ENCODE assay signal across 1 cellular context in the genomic region with DNA sequence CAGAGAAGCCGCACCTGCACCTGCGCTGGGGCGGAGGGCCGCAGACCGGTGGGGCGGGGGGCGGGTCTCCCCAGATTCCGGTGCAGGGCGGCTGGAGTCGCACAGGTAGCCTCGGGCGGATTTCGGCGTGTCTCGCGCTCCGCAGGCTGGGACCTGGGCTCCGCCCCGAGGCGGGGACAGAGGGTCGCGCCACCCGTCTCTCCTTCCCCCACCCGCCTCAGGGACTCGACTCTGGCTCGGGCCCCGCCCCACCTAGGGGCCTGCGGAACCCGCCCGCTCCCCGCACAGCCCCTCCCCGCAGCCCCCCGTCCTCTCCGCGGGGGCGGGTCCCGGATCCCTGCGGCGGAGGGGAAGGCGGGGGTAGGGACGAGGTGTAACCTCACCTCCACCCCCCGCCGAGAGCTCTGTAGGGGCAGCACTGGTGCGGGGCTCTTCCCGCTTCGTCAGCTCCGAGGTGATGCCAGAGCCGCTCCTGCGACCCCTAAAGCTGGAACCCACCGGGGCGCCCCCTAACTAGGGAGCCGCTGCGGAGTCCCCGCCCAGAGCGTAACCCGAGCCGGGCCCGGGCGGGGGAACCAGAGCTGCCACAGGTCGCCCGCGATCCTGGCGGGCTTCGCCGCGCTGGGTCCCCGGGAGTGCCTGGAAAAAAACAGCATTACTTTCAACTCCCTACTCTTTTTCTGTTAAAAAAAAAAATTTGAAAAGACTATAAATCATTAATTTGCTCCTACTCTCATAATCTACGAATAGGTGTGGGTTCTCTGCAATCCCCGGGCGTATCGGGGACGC.
TF ChIP-seq lines count a peak whose summit lies in the region.

A gene with protein sequence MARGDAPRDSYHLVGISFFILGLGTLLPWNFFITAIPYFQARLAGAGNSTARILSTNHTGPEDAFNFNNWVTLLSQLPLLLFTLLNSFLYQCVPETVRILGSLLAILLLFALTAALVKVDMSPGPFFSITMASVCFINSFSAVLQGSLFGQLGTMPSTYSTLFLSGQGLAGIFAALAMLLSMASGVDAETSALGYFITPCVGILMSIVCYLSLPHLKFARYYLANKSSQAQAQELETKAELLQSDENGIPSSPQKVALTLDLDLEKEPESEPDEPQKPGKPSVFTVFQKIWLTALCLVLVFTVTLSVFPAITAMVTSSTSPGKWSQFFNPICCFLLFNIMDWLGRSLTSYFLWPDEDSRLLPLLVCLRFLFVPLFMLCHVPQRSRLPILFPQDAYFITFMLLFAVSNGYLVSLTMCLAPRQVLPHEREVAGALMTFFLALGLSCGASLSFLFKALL (minus strand): TSS at position 134 of the 789 bp plus-strand sequence. CDS start 169 bp downstream, outside the sequence.

TF ChIP-seq in HEK293, 187 proteins besides CTCF, POLR2A, EP300 and RAD21 (continued from another document and continues in another):
- TF ChIP-seq, protein P1, sequence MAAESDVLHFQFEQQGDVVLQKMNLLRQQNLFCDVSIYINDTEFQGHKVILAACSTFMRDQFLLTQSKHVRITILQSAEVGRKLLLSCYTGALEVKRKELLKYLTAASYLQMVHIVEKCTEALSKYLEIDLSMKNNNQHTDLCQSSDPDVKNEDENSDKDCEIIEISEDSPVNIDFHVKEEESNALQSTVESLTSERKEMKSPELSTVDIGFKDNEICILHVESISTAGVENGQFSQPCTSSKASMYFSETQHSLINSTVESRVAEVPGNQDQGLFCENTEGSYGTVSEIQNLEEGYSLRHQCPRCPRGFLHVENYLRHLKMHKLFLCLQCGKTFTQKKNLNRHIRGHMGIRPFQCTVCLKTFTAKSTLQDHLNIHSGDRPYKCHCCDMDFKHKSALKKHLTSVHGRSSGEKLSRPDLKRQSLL (tag by site-specific recombination; IDR thresholded peaks at IDR 0.05) = no peak
- TF ChIP-seq ZNF629 (tag by site-specific recombination; IDR thresholded peaks at IDR 0.05) (no peak; the same call in 1 of the 2 replicates), ZBTB20 (tag by site-specific recombination; IDR thresholded peaks at IDR 0.05) (no peak), ZNF76 (tag by site-specific recombination; IDR thresholded peaks at IDR 0.05; ENCODE audit: borderline replicate concordance, low read depth) (0 out of 2 replicates have a peak, but pooled peaks have one; percentile 54), ZNF391 (tag by site-specific recombination; IDR thresholded peaks at IDR 0.05; ENCODE audit: borderline replicate concordance, low read depth) (no peak), ZNF112 (tag by site-specific recombination; IDR thresholded peaks at IDR 0.05) (no peak), ZNF701 (tag by site-specific recombination; IDR thresholded peaks at IDR 0.05) (no peak), ZNF529 (tag by site-specific recombination; IDR thresholded peaks at IDR 0.05; ENCODE audit: insufficient replicate concordance) (no peak), ZNF433 (tag by site-specific recombination; IDR thresholded peaks at IDR 0.05; ENCODE audit: low read depth) (no peak), ZBTB1 (tag by site-specific recombination; IDR thresholded peaks at IDR 0.05) (peak; percentile 88), PRDM1 (tag by site-specific recombination; IDR thresholded peaks at IDR 0.05) (no peak), ZXDB (tag by site-specific recombination; IDR thresholded peaks at IDR 0.05) (peak; percentile 31; the same call in 1 of the 2 replicates), ZNF561 (tag by site-specific recombination; IDR thresholded peaks at IDR 0.05; ENCODE audit: borderline replicate concordance) (peak; percentile 12; the same call in 1 of the 2 replicates), MEIS1 (CRISPR knock-in tag; IDR thresholded peaks at IDR 0.05; ENCODE audit: borderline replicate concordance) (no peak), ZNF426 (tag by site-specific recombination; IDR thresholded peaks at IDR 0.05) (no peak), ZNF48 (tag by site-specific recombination; IDR thresholded peaks at IDR 0.05) (no peak), ZNF169 (tag by site-specific recombination; IDR thresholded peaks at IDR 0.05) (no peak), TRIM28 (IDR thresholded peaks at IDR 0.05; ENCODE audit: borderline replicate concordance, low read length) (no peak), ZNF776 (tag by site-specific recombination; IDR thresholded peaks at IDR 0.05; ENCODE audit: borderline replicate concordance) (no peak), OVOL3 (tag by site-specific recombination; IDR thresholded peaks at IDR 0.05) (no peak), ZNF354C (tag by site-specific recombination; IDR thresholded peaks at IDR 0.05; ENCODE audit: borderline replicate concordance, low read depth) (no peak), ZNF311 (tag by site-specific recombination; IDR thresholded peaks at IDR 0.05; ENCODE audit: borderline replicate concordance) (no peak), ZNF266 (tag by site-specific recombination; IDR thresholded peaks at IDR 0.05; ENCODE audit: low read depth) (no peak), SP3 (tag by site-specific recombination; IDR thresholded peaks at IDR 0.05) (peak; percentile 80), HOXA7 (CRISPR knock-in tag; IDR thresholded peaks at IDR 0.05; ENCODE audit: borderline replicate concordance) (no peak), ZFP37 (tag by site-specific recombination; IDR thresholded peaks at IDR 0.05) (no peak), ZBTB8A (tag by site-specific recombination; IDR thresholded peaks at IDR 0.05) (no peak), GLIS2 (tag by site-specific recombination; IDR thresholded peaks at IDR 0.05) (peak; percentile 99), ZNF202 (tag by site-specific recombination; IDR thresholded peaks at IDR 0.05; ENCODE audit: borderline replicate concordance) (no peak), SETDB1 (IDR thresholded peaks at IDR 0.05; ENCODE audit: insufficient read length, low read length) (no peak), ZSCAN16 (tag by site-specific recombination; IDR thresholded peaks at IDR 0.05) (no peak), OSR2 (tag by site-specific recombination; IDR thresholded peaks at IDR 0.05) (0 out of 2 replicates have a peak, but pooled peaks have one; percentile 1)
- TF ChIP-seq, protein P2, sequence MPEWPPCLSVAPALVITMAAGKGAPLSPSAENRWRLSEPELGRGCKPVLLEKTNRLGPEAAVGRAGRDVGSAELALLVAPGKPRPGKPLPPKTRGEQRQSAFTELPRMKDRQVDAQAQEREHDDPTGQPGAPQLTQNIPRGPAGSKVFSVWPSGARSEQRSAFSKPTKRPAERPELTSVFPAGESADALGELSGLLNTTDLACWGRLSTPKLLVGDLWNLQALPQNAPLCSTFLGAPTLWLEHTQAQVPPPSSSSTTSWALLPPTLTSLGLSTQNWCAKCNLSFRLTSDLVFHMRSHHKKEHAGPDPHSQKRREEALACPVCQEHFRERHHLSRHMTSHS (tag by site-specific recombination; IDR thresholded peaks at IDR 0.05) = no peak
- TF ChIP-seq, protein P3, sequence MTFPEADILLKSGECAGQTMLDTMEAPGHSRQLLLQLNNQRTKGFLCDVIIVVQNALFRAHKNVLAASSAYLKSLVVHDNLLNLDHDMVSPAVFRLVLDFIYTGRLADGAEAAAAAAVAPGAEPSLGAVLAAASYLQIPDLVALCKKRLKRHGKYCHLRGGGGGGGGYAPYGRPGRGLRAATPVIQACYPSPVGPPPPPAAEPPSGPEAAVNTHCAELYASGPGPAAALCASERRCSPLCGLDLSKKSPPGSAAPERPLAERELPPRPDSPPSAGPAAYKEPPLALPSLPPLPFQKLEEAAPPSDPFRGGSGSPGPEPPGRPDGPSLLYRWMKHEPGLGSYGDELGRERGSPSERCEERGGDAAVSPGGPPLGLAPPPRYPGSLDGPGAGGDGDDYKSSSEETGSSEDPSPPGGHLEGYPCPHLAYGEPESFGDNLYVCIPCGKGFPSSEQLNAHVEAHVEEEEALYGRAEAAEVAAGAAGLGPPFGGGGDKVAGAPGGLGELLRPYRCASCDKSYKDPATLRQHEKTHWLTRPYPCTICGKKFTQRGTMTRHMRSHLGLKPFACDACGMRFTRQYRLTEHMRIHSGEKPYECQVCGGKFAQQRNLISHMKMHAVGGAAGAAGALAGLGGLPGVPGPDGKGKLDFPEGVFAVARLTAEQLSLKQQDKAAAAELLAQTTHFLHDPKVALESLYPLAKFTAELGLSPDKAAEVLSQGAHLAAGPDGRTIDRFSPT (tag by site-specific recombination; IDR thresholded peaks at IDR 0.05) = peak; percentile 58
- TF ChIP-seq, protein P4, sequence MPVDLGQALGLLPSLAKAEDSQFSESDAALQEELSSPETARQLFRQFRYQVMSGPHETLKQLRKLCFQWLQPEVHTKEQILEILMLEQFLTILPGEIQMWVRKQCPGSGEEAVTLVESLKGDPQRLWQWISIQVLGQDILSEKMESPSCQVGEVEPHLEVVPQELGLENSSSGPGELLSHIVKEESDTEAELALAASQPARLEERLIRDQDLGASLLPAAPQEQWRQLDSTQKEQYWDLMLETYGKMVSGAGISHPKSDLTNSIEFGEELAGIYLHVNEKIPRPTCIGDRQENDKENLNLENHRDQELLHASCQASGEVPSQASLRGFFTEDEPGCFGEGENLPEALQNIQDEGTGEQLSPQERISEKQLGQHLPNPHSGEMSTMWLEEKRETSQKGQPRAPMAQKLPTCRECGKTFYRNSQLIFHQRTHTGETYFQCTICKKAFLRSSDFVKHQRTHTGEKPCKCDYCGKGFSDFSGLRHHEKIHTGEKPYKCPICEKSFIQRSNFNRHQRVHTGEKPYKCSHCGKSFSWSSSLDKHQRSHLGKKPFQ (tag by site-specific recombination; IDR thresholded peaks at IDR 0.05) = 0 out of 2 replicates have a peak, but pooled peaks have one; percentile 16
- TF ChIP-seq, protein P5, sequence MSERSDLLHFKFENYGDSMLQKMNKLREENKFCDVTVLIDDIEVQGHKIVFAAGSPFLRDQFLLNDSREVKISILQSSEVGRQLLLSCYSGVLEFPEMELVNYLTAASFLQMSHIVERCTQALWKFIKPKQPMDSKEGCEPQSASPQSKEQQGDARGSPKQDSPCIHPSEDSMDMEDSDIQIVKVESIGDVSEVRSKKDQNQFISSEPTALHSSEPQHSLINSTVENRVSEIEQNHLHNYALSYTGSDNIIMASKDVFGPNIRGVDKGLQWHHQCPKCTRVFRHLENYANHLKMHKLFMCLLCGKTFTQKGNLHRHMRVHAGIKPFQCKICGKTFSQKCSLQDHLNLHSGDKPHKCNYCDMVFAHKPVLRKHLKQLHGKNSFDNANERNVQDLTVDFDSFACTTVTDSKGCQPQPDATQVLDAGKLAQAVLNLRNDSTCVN (tag by site-specific recombination; optimal IDR thresholded peaks at IDR 0.05) = peak; percentile 80
- TF ChIP-seq, protein P6, sequence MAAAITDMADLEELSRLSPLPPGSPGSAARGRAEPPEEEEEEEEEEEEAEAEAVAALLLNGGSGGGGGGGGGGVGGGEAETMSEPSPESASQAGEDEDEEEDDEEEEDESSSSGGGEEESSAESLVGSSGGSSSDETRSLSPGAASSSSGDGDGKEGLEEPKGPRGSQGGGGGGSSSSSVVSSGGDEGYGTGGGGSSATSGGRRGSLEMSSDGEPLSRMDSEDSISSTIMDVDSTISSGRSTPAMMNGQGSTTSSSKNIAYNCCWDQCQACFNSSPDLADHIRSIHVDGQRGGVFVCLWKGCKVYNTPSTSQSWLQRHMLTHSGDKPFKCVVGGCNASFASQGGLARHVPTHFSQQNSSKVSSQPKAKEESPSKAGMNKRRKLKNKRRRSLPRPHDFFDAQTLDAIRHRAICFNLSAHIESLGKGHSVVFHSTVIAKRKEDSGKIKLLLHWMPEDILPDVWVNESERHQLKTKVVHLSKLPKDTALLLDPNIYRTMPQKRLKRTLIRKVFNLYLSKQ (tag by site-specific recombination; IDR thresholded peaks at IDR 0.05; ENCODE audit: borderline replicate concordance) = no peak
- TF ChIP-seq, protein P7, sequence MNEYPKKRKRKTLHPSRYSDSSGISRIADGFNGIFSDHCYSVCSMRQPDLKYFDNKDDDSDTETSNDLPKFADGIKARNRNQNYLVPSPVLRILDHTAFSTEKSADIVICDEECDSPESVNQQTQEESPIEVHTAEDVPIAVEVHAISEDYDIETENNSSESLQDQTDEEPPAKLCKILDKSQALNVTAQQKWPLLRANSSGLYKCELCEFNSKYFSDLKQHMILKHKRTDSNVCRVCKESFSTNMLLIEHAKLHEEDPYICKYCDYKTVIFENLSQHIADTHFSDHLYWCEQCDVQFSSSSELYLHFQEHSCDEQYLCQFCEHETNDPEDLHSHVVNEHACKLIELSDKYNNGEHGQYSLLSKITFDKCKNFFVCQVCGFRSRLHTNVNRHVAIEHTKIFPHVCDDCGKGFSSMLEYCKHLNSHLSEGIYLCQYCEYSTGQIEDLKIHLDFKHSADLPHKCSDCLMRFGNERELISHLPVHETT (tag by site-specific recombination; IDR thresholded peaks at IDR 0.05) = no peak
- TF ChIP-seq, protein P8, sequence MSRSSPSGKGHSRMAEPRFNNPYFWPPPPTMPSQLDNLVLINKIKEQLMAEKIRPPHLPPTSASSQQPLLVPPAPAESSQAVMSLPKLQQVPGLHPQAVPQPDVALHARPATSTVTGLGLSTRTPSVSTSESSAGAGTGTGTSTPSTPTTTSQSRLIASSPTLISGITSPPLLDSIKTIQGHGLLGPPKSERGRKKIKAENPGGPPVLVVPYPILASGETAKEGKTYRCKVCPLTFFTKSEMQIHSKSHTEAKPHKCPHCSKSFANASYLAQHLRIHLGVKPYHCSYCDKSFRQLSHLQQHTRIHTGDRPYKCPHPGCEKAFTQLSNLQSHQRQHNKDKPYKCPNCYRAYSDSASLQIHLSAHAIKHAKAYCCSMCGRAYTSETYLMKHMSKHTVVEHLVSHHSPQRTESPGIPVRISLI (tag by site-specific recombination; IDR thresholded peaks at IDR 0.05) = peak; percentile 95
- TF ChIP-seq, protein P9, sequence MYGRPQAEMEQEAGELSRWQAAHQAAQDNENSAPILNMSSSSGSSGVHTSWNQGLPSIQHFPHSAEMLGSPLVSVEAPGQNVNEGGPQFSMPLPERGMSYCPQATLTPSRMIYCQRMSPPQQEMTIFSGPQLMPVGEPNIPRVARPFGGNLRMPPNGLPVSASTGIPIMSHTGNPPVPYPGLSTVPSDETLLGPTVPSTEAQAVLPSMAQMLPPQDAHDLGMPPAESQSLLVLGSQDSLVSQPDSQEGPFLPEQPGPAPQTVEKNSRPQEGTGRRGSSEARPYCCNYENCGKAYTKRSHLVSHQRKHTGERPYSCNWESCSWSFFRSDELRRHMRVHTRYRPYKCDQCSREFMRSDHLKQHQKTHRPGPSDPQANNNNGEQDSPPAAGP (tag by site-specific recombination; IDR thresholded peaks at IDR 0.05) = peak; percentile 60
